ENCODE assay signal across 1 cellular context in genomic region chr10:3106908-3107425, GRCh38.
TF ChIP-seq lines count a peak whose summit lies in the region.

No MANE protein-coding gene starts in this region.

TF ChIP-seq in HepG2, 621 proteins besides CTCF, POLR2A, EP300 and RAD21 (continued from another document):
- TF ChIP-seq ZNF512 (CRISPR knock-in tag; IDR thresholded peaks at IDR 0.05), result no peak
- no peak for TF ChIP-seq ZSCAN30 (CRISPR knock-in tag; IDR thresholded peaks at IDR 0.05)
- TF ChIP-seq REXO4 (CRISPR knock-in tag; IDR thresholded peaks at IDR 0.05; ENCODE audit: borderline replicate concordance), result no peak
- no peak for TF ChIP-seq HOXA3 (CRISPR knock-in tag; IDR thresholded peaks at IDR 0.05)
- no peak for TF ChIP-seq USF2 (IDR thresholded peaks at IDR 0.05; ENCODE audit: low read depth, low read length)
- no peak for TF ChIP-seq USF2 (CRISPR knock-in tag; IDR thresholded peaks at IDR 0.05; ENCODE audit: borderline replicate concordance)
